8 cellular contexts compared by ENCODE assay signal in the genomic region with DNA sequence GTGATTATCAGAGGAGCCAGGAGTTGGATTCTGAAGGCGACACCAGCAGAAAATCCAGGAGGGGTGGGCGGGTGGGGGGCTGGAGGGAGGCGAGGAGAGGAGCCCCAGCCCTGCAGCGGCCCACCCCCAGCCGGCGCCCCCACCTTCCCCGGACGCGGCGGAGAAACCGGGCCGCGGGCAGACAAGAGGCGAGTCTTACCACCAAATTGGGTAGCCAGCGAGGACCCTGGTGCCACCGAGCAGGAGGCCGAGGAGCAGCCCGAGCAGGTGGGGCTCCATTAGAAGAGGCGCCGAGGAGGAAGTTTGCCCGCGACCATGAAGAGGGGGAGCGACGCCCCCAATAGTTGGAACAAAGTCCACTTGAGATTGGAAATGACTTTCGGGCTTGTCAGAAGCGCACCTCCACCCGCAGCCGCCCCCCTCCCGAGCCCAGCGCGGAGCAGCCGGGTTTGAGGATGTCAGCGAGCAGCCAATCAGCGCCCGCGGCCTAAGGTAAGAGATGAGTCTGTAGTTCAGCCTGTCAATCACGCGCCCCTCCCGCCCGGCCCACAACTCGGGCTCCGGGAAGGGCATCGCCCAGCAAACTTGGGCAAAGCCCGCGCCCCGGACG.
DNase-seq lines count a peak whose midpoint lies in the region; ATAC-seq and TF ChIP-seq lines count a peak whose summit lies in the region.

A gene with protein sequence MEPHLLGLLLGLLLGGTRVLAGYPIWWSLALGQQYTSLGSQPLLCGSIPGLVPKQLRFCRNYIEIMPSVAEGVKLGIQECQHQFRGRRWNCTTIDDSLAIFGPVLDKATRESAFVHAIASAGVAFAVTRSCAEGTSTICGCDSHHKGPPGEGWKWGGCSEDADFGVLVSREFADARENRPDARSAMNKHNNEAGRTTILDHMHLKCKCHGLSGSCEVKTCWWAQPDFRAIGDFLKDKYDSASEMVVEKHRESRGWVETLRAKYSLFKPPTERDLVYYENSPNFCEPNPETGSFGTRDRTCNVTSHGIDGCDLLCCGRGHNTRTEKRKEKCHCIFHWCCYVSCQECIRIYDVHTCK (minus strand): TSS at position 374 of the 610 bp plus-strand sequence. CDS start 95 bp downstream, at position 279.

- H3K27me3 ChIP-seq in ACC112 (ENCODE audit: insufficient read depth, low read length): peaks cover 66% of the 10 kb centered on the region

- no peaks in the 10 kb centered on the region for H3K79me2 ChIP-seq in ACC112 (ENCODE audit: control insufficient read depth, insufficient read depth, low read length, unreplicated experiment)

- H3K4me3 ChIP-seq in ACC112 (ENCODE audit: low read depth, low read length) (peak within 1 kb of the TSS; percentile 56), epithelial cell of esophagus (ENCODE audit: low read length) (peak within 1 kb of the TSS; percentile 16)

- TF ChIP-seq CTCF in epithelial cell of esophagus (IDR thresholded peaks at IDR 0.05; ENCODE audit: insufficient read depth, low read depth, low read length, missing control alignments): no peak

- peak within 1 kb of the TSS; percentile 21 for H2AFZ ChIP-seq in ACC112 (ENCODE audit: low read length, unreplicated experiment)

- H3K4me1 ChIP-seq in ACC112 (ENCODE audit: control insufficient read depth, insufficient read depth, low read length, unreplicated experiment): no peaks in the 10 kb centered on the region

- no peak within 1 kb of the TSS for H3K27ac ChIP-seq in ACC112 (ENCODE audit: low read depth, low read length)

- no peaks in the 10 kb centered on the region for H3K36me3 ChIP-seq in ACC112 (ENCODE audit: insufficient read depth, low read length)

- intact Hi-C loops in posterior cingulate gyrus (cut with DNase I): no loop called here

- peak; percentile 69 for DNase-seq in HuH-7.5 (ENCODE audit: low spot score)
- DNase-seq in activated CD4-positive, alpha-beta T cell treated with anti-CD3 and anti-CD28 coated beads, Interleukin-2, amount 50 U/mL, for 4 hours: peak; percentile 53 to 56
- DNase-seq in epithelial cell of esophagus (ENCODE audit: low read depth): peak; percentile 45
- peak in 9 of 10 donors; percentile 19 to 94 (median 58) for DNase-seq in posterior cingulate gyrus
- no peak for DNase-seq in SIG-M5 (lab: John Stamatoyannopoulos, UW)
- no peak for DNase-seq in NCI-H2107 (lab: John Stamatoyannopoulos, UW)

- ATAC-seq in GM18868 (IDR thresholded peaks at IDR 0.05; ENCODE audit: unreplicated experiment): no peak

Comparison
In these comparisons a context has a peak if more than half of its experiments do, and no peak if none do; other contexts are left out.
1. DNase-seq: peak in HuH-7.5 (single experiment), activated CD4-positive, alpha-beta T cell treated with anti-CD3 and anti-CD28 coated beads, Interleukin-2, amount 50 U/mL, for 4 hours (2 of 2), epithelial cell of esophagus (single experiment) and posterior cingulate gyrus (9 of 10); none in SIG-M5 (single experiment) and NCI-H2107 (single experiment).